In genomic region chr10:30687698-30688213, GRCh38 we compare ENCODE assay signal across 1 cellular context.
A peak's percentile ranks its signal among the peaks of the same experiment; 100 is the strongest.
TF ChIP-seq lines count a peak whose summit lies in the region.

No MANE protein-coding gene starts in this region.

TF ChIP-seq in K562, 482 proteins besides CTCF, POLR2A, EP300 and RAD21 (continued from another document):
- TF ChIP-seq TSHZ1 (CRISPR knock-in tag; IDR thresholded peaks at IDR 0.05) (no peak), HCFC1 (IDR thresholded peaks at IDR 0.05; ENCODE audit: low read depth, low read length) (0 out of 2 replicates have a peak, but pooled peaks have one; percentile 22), CTBP1 (IDR thresholded peaks at IDR 0.05; ENCODE audit: borderline replicate concordance) (peak; percentile 27; the same call in 1 of the 2 replicates), RCOR1 (IDR thresholded peaks at IDR 0.05; ENCODE audit: borderline replicate concordance in 1 of 2, low read depth in 2 of 2, low read length in 2 of 2) (peak in 1 of 2 experiments; percentile 92; a peak in 2 of 4 replicates), CTCFL (IDR thresholded peaks at IDR 0.05; ENCODE audit: borderline replicate concordance, insufficient read depth, low read depth, low read length, poor library complexity, severe bottlenecking) (peak; percentile 41)
